In genomic region chr1:5833911-5834310, GRCh38 we compare ENCODE assay signal across 1 cellular context.
TF ChIP-seq lines count a peak whose summit lies in the region.

No MANE protein-coding gene starts in this region.

TF ChIP-seq in H1, 55 proteins besides CTCF, POLR2A, EP300 and RAD21 (continued from another document):
- TF ChIP-seq RNF2 (IDR thresholded peaks at IDR 0.05; ENCODE audit: borderline replicate concordance, low read depth, low read length, missing control alignments, poor library complexity, severe bottlenecking) (no peak), HDAC2 (IDR thresholded peaks at IDR 0.05; ENCODE audit: borderline replicate concordance in 1 of 2, low read depth in 2 of 2, low read length in 2 of 2) (no peak), JUN (IDR thresholded peaks at IDR 0.05; ENCODE audit: low read depth, low read length) (no peak), CTBP2 (IDR thresholded peaks at IDR 0.05; ENCODE audit: borderline replicate concordance, insufficient read depth, insufficient read length, low read length) (no peak), RFX5 (IDR thresholded peaks at IDR 0.05; ENCODE audit: borderline replicate concordance, low read depth, low read length) (no peak), PHF8 (conservative IDR thresholded peaks at IDR 0.05; ENCODE audit: low read depth, low read length) (no peak), CBX5 (IDR thresholded peaks at IDR 0.05; ENCODE audit: low read depth, low read length) (no peak), CHD7 (IDR thresholded peaks at IDR 0.05; ENCODE audit: insufficient replicate concordance, low read length) (no peak), ATF2 (IDR thresholded peaks at IDR 0.05; ENCODE audit: low read length) (no peak), TAF1 (IDR thresholded peaks at IDR 0.05; ENCODE audit: low read depth, low read length) (no peak), GABPA (IDR thresholded peaks at IDR 0.05; ENCODE audit: borderline replicate concordance, insufficient read depth, low read length) (no peak), RBBP5 (IDR thresholded peaks at IDR 0.05; ENCODE audit: borderline replicate concordance, low read depth, low read length) (no peak)
